Comparison of ENCODE assay signal across 1 cellular context in genomic region chr2:38722271-38723115, GRCh38.
A peak's percentile ranks its signal among the peaks of the same experiment; 100 is the strongest.
TF ChIP-seq lines count a peak whose summit lies in the region.

No MANE protein-coding gene starts in this region.

TF ChIP-seq in GM12878, 131 proteins besides CTCF, POLR2A, EP300 and RAD21 (continued from another document):
- peak; percentile 7 for TF ChIP-seq BCL3 (IDR thresholded peaks at IDR 0.05; ENCODE audit: borderline replicate concordance, insufficient read depth, low read depth, low read length, poor library complexity, severe bottlenecking)
- TF ChIP-seq ATF2 (IDR thresholded peaks at IDR 0.05; ENCODE audit: low read length), result peak; percentile 25; the same call in 1 of the 2 replicates
- TF ChIP-seq HSF1 (IDR thresholded peaks at IDR 0.05; ENCODE audit: low read depth, low read length), result peak; percentile 72; the same call in 1 of the 2 replicates
- 0 out of 2 replicates have a peak, but pooled peaks have one; percentile 32 for TF ChIP-seq NBN (IDR thresholded peaks at IDR 0.05)
- peak; percentile 17; the same call in 1 of the 2 replicates for TF ChIP-seq CREM (IDR thresholded peaks at IDR 0.05; ENCODE audit: low read depth)
- peak; percentile 86; the same call in 1 of the 2 replicates for TF ChIP-seq NFIC (IDR thresholded peaks at IDR 0.05; ENCODE audit: low read depth, low read length)
- no peak for TF ChIP-seq MTA3 (IDR thresholded peaks at IDR 0.05; ENCODE audit: borderline replicate concordance, low read length)
- no peak for TF ChIP-seq SMAD5 (IDR thresholded peaks at IDR 0.05; ENCODE audit: low read depth)
- TF ChIP-seq EED (IDR thresholded peaks at IDR 0.05; ENCODE audit: low read depth), result peak; percentile 42
- TF ChIP-seq TAF1 (IDR thresholded peaks at IDR 0.05; ENCODE audit: borderline replicate concordance, low read depth, low read length), result no peak
- TF ChIP-seq BMI1 (IDR thresholded peaks at IDR 0.05; ENCODE audit: borderline replicate concordance), result no peak
- TF ChIP-seq FOS (IDR thresholded peaks at IDR 0.05; ENCODE audit: borderline replicate concordance, extremely low read depth, insufficient read length), result no peak
- no peak for TF ChIP-seq SRF (IDR thresholded peaks at IDR 0.05; ENCODE audit: low read depth in 2 of 2, low read length in 2 of 2)
- TF ChIP-seq NFXL1 (IDR thresholded peaks at IDR 0.05; ENCODE audit: borderline replicate concordance), result no peak
- TF ChIP-seq ETV6 (conservative IDR thresholded peaks at IDR 0.05 in 1 of 2, IDR thresholded peaks at IDR 0.05 in 1 of 2; ENCODE audit: borderline replicate concordance in 1 of 2, low read depth in 1 of 2), result peak in 1 of 2 experiments; percentile 2; a peak in 1 of 4 replicates
- TF ChIP-seq USF1 (IDR thresholded peaks at IDR 0.05; ENCODE audit: borderline replicate concordance, extremely low read length, insufficient read depth, low read depth, low read length), result no peak
- TF ChIP-seq HCFC1 (IDR thresholded peaks at IDR 0.05; ENCODE audit: low read length), result no peak
- peak; percentile 42; the same call in 1 of the 2 replicates for TF ChIP-seq RUNX3 (IDR thresholded peaks at IDR 0.05; ENCODE audit: low read length)
- no peak for TF ChIP-seq CHD1 (IDR thresholded peaks at IDR 0.05; ENCODE audit: low read depth, low read length)
- 0 out of 2 replicates have a peak, but pooled peaks have one; percentile 4 for TF ChIP-seq REST (IDR thresholded peaks at IDR 0.05; ENCODE audit: low read depth, low read length)
- no peak for TF ChIP-seq SUPT20H (IDR thresholded peaks at IDR 0.05; ENCODE audit: borderline replicate concordance, control insufficient read depth, low read depth, low read length)
- TF ChIP-seq ZSCAN29 (IDR thresholded peaks at IDR 0.05), result no peak
- no peak for TF ChIP-seq ZBTB11 (CRISPR knock-in tag; IDR thresholded peaks at IDR 0.05)
- TF ChIP-seq MEF2B (IDR thresholded peaks at IDR 0.05; ENCODE audit: partially characterized antibody, poor library complexity, severe bottlenecking), result no peak
- no peak for TF ChIP-seq SKIL (IDR thresholded peaks at IDR 0.05; ENCODE audit: low read depth, poor library complexity, severe bottlenecking)
- TF ChIP-seq YY1 (IDR thresholded peaks at IDR 0.05; ENCODE audit: low read depth, low read length), result no peak
- peak; percentile 69 for TF ChIP-seq JUNB (IDR thresholded peaks at IDR 0.05)
- no peak for TF ChIP-seq SIN3A (IDR thresholded peaks at IDR 0.05; ENCODE audit: low read depth, low read length)
- no peak for TF ChIP-seq ZBTB40 (IDR thresholded peaks at IDR 0.05; ENCODE audit: borderline replicate concordance)
- no peak for TF ChIP-seq PAX8 (IDR thresholded peaks at IDR 0.05)
- no peak for TF ChIP-seq SREBF1 (IDR thresholded peaks at IDR 0.05; ENCODE audit: low read length)
- no peak; the same call in 1 of the 2 replicates for TF ChIP-seq MTA2 (IDR thresholded peaks at IDR 0.05; ENCODE audit: low read depth)
- no peak for TF ChIP-seq RFX5 (IDR thresholded peaks at IDR 0.05; ENCODE audit: low read depth, low read length)
- peak; percentile 24; the same call in 1 of the 2 replicates for TF ChIP-seq CREB1 (IDR thresholded peaks at IDR 0.05; ENCODE audit: low read depth)
- TF ChIP-seq IKZF1 (conservative IDR thresholded peaks at IDR 0.05), result peak; percentile 66; the same call in 1 of the 2 replicates
- no peak for TF ChIP-seq ZBTB33 (IDR thresholded peaks at IDR 0.05)
- no peak for TF ChIP-seq RCOR1 (conservative IDR thresholded peaks at IDR 0.05; ENCODE audit: low read depth, low read length)
- no peak for TF ChIP-seq PAX5 (IDR thresholded peaks at IDR 0.05; ENCODE audit: borderline replicate concordance, low read depth, low read length)
- TF ChIP-seq EGR1 (IDR thresholded peaks at IDR 0.05; ENCODE audit: borderline replicate concordance in 1 of 2, low read depth in 2 of 2, low read length in 2 of 2), result peak in 1 of 2 experiments; percentile 19; a peak in 1 of 3 replicates
